ENCODE assay signal across 14 cellular contexts in the genomic region with DNA sequence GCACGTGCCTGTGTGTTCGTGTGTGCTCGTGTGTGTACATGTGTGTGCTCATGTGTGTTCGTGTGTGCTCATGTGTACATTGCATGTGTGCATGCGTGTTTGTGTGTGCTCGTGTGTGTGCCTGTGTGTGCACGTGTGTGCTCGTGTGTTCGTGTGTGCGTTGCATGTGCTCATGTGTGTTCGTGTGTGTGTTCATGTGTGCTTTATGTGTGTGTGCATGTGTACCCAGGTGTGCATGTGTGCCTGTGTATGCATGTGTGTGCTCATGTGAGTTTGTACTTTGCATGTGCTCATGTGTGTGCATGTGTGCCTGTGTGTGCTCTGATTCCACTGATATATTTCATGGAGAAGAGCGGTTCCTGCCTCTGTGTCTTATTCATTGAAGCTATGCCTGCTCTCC.
A peak's percentile ranks its signal among the peaks of the same experiment; 100 is the strongest.
DNase-seq lines count a peak whose midpoint lies in the region; ATAC-seq, FAIRE-seq and TF ChIP-seq lines count a peak whose summit lies in the region.
"Had no signal": no experiment of that assay in that cellular context is flagged by ENCODE, and none has a peak within 500 bp of the region (broad histone marks: within the 10 kb centered on the region; RNA-seq: fewer than 3 reads in every experiment).

No MANE protein-coding gene starts in this region.

- no peaks in the 10 kb centered on the region for H3K79me2 ChIP-seq in H9 (ENCODE audit: insufficient read depth, low read length)
- no peaks in the 10 kb centered on the region for H3K79me2 ChIP-seq in endothelial cell of umbilical vein (ENCODE audit: control insufficient read depth, insufficient read depth, low read length)
- H3K79me2 ChIP-seq in trophoblast cell (ENCODE audit: control insufficient read depth, insufficient read depth, low read length, poor library complexity) = no peaks in the 10 kb centered on the region

- H4K20me1 ChIP-seq in H9 (ENCODE audit: control insufficient read depth, insufficient read depth, insufficient read length) (no peaks in the 10 kb centered on the region), IMR-90 (ENCODE audit: insufficient read depth, low read length) (no peaks in the 10 kb centered on the region), endothelial cell of umbilical vein (replicated peaks; ENCODE audit: control insufficient read depth, extremely low read depth, insufficient read depth, low read length) (no peaks in the 10 kb centered on the region)
- H4K20me1 ChIP-seq: BLaER1 treated with 17β-estradiol and CSF1 and Interleukin-3, amounts not matched to agents 10 nM and 100 nM had no signal

- FAIRE-seq in endothelial cell of umbilical vein (lab: Jason Lieb, UNC) = no peak
- FAIRE-seq: G401.6, GM19239, H54 had no signal

- H3K79me1 ChIP-seq in H9 (ENCODE audit: insufficient read depth, low read depth, low read length, poor library complexity, severe bottlenecking) (no peaks in the 10 kb centered on the region), IMR-90 (ENCODE audit: low read depth in 1 of 2, low read length in 2 of 2) (no peaks in the 10 kb centered on the region), trophoblast cell (ENCODE audit: low read length) (no peaks in the 10 kb centered on the region)

- H3K4me3 ChIP-seq in IMR-90 (ENCODE audit: insufficient read depth, low read depth, low read length) = no peak overlapping the region
- H3K4me3 ChIP-seq in endothelial cell of umbilical vein (replicated peaks in 1 of 3; ENCODE audit: insufficient read depth in 1 of 3, low read depth in 1 of 3, low read length in 3 of 3) = no peak overlapping the region
- peak overlapping the region; percentile 4 for H3K4me3 ChIP-seq in trophoblast cell (ENCODE audit: low read depth, low read length)
- H3K4me3 ChIP-seq: BLaER1 treated with 17β-estradiol and CSF1 and Interleukin-3, amounts not matched to agents 10 nM and 100 nM had no signal

- no peak overlapping the region for H2BK20ac ChIP-seq in H9 (ENCODE audit: low read depth, low read length, poor library complexity, severe bottlenecking)
- H2BK20ac ChIP-seq in IMR-90 (ENCODE audit: low read depth, low read length) = no peak overlapping the region

- H3K9me3 ChIP-seq in H9 (ENCODE audit: control insufficient read depth, low read depth, low read length) = no peaks in the 10 kb centered on the region
- H3K9me3 ChIP-seq in IMR-90 (ENCODE audit: control insufficient read depth, insufficient read depth, low read length) = peaks cover 1% of the 10 kb centered on the region; the same call in 1 of the 2 replicates
- no peaks in the 10 kb centered on the region for H3K9me3 ChIP-seq in endothelial cell of umbilical vein (replicated peaks; ENCODE audit: control insufficient read depth, insufficient read depth, low read length)
- peaks cover 2% of the 10 kb centered on the region for H3K9me3 ChIP-seq in trophoblast cell (ENCODE audit: insufficient read depth, low read depth, low read length)

- in situ Hi-C loops in IMR-90 (cut with MboI; ENCODE audit: low sequenced_read_pairs) = no loop called here

- H3K27ac ChIP-seq in H9 (ENCODE audit: insufficient read length, low read depth, low read length) (no peak overlapping the region), IMR-90 (ENCODE audit: insufficient read depth, low read length) (no peak overlapping the region), endothelial cell of umbilical vein (ENCODE audit: insufficient read depth, low read depth, low read length) (no peak overlapping the region), trophoblast cell (ENCODE audit: low read depth, low read length) (no peak overlapping the region)
- H3K27ac ChIP-seq: BLaER1 treated with 17β-estradiol and CSF1 and Interleukin-3, amounts not matched to agents 10 nM and 100 nM had no signal

- H3K56ac ChIP-seq in H9 (ENCODE audit: insufficient read length, low read depth, low read length) (no peak overlapping the region), IMR-90 (ENCODE audit: extremely low read depth, insufficient read depth, low read length) (no peak overlapping the region)

- H2AFZ ChIP-seq in H9 (ENCODE audit: low read length) (no peak overlapping the region), IMR-90 (replicated peaks; ENCODE audit: low read length, poor library complexity) (no peak overlapping the region), endothelial cell of umbilical vein (ENCODE audit: low read depth, low read length) (no peak overlapping the region), trophoblast cell (ENCODE audit: insufficient read depth, low read length, poor library complexity) (no peak overlapping the region)

- intact Hi-C loops in IMR-90 (cut with micrococcal nuclease) (no loop called here), endothelial cell of umbilical vein (cut with micrococcal nuclease) (no loop called here)

- H3K36me3 ChIP-seq in IMR-90 (ENCODE audit: control insufficient read depth, insufficient read depth, low read length) (no peaks in the 10 kb centered on the region), endothelial cell of umbilical vein (ENCODE audit: control insufficient read depth in 2 of 2, extremely low read depth in 1 of 2, insufficient read depth in 2 of 2, low read length in 2 of 2) (no peaks in the 10 kb centered on the region), trophoblast cell (ENCODE audit: control insufficient read depth in 1 of 2, insufficient read depth in 2 of 2, low read length in 2 of 2) (no peaks in the 10 kb centered on the region)
- H3K36me3 ChIP-seq: BLaER1 treated with 17β-estradiol and CSF1 and Interleukin-3, amounts not matched to agents 10 nM and 100 nM had no signal

- no peaks in the 10 kb centered on the region for H3K23me2 ChIP-seq in H9 (ENCODE audit: insufficient read length, low read depth, low read length, poor library complexity, severe bottlenecking)

- no peak for TF ChIP-seq RAD21 in IMR-90 (IDR thresholded peaks at IDR 0.05; ENCODE audit: low read length)

- no peaks in the 10 kb centered on the region for H3K36me3 Mint-ChIP-seq in H9 (ENCODE audit: insufficient read depth in 1 of 3, low read depth in 3 of 3)
- H3K36me3 Mint-ChIP-seq: CD4-positive, CD25-positive, alpha-beta regulatory T cell had no signal

- no TSS peak for BruUV-seq in IMR-90 (replicated peaks; lab: Mats Ljungman, UMichigan)
- no TSS peak for BruUV-seq in endothelial cell of umbilical vein (replicated peaks; lab: Mats Ljungman, UMichigan)

- H2BK15ac ChIP-seq in H9 (ENCODE audit: low read depth, low read length) = no peak overlapping the region
- no peak overlapping the region for H2BK15ac ChIP-seq in IMR-90 (ENCODE audit: low read depth, low read length)

- H2BK120ac ChIP-seq in H9 (ENCODE audit: low read depth, low read length, poor library complexity, severe bottlenecking) = no peak overlapping the region
- H2BK120ac ChIP-seq in IMR-90 (ENCODE audit: low read depth, low read length) = no peak overlapping the region
- H2BK120ac ChIP-seq in trophoblast cell (ENCODE audit: insufficient read depth, low read length, poor library complexity) = no peak overlapping the region

- no peak overlapping the region for H3K4me2 ChIP-seq in H9 (ENCODE audit: insufficient read depth, insufficient read length, low read length)
- no peak overlapping the region for H3K4me2 ChIP-seq in IMR-90 (ENCODE audit: low read depth, low read length)
- H3K4me2 ChIP-seq in endothelial cell of umbilical vein (ENCODE audit: insufficient read depth, low read length) = no peak overlapping the region
- H3K4me2 ChIP-seq in trophoblast cell (ENCODE audit: low read length) = no peak overlapping the region
- H3K4me2 ChIP-seq: BLaER1 treated with 17β-estradiol and CSF1 and Interleukin-3, amounts not matched to agents 10 nM and 100 nM had no signal

- H3K27me3 ChIP-seq in H9 (ENCODE audit: insufficient read depth, low read length) (no peaks in the 10 kb centered on the region), IMR-90 (ENCODE audit: control insufficient read depth, insufficient read depth, low read length) (no peaks in the 10 kb centered on the region), endothelial cell of umbilical vein (ENCODE audit: control insufficient read depth in 2 of 2, insufficient read depth in 2 of 2, low read length in 2 of 2) (no peaks in the 10 kb centered on the region), trophoblast cell (ENCODE audit: insufficient read depth, low read length) (no peaks in the 10 kb centered on the region)
- H3K27me3 ChIP-seq: BLaER1 treated with 17β-estradiol and CSF1 and Interleukin-3, amounts not matched to agents 10 nM and 100 nM had no signal

- H2BK12ac ChIP-seq in H9 (ENCODE audit: insufficient read length, low read depth, low read length) (no peak overlapping the region), trophoblast cell (ENCODE audit: low read length) (no peak overlapping the region)

- H3K9me1 ChIP-seq in IMR-90 (ENCODE audit: insufficient read depth, low read length) (peaks cover 4% of the 10 kb centered on the region), endothelial cell of umbilical vein (replicated peaks; ENCODE audit: control insufficient read depth, extremely low read depth, insufficient read depth, low read length) (no peaks in the 10 kb centered on the region)

- no CpG with 5 or more reads among the region's 12 CpGs for WGBS in H9 (ENCODE audit: extremely low coverage, insufficient read length, low lambda C conversion rate)
- no CpG with 5 or more reads among the region's 12 CpGs for WGBS in IMR-90 (ENCODE audit: extremely low coverage in 2 of 2, insufficient read length in 1 of 2), 2 experiments
- no CpG with 5 or more reads among the region's 12 CpGs for WGBS in trophoblast cell (ENCODE audit: extremely low coverage, insufficient coverage, insufficient read length)

- H4K91ac ChIP-seq in H9 (ENCODE audit: insufficient read length, low read depth, low read length) (no peak overlapping the region), IMR-90 (ENCODE audit: insufficient read depth, low read depth, low read length) (no peak overlapping the region), trophoblast cell (ENCODE audit: low read depth, low read length) (no peak overlapping the region)

- no peak overlapping the region for H2BK5ac ChIP-seq in H9 (ENCODE audit: insufficient read length, low read length)
- H2BK5ac ChIP-seq in IMR-90 (ENCODE audit: low read depth, low read length, poor library complexity, severe bottlenecking) = no peak overlapping the region
- H2BK5ac ChIP-seq in trophoblast cell (ENCODE audit: low read depth, low read length, poor library complexity) = no peak overlapping the region

- H2AK9ac ChIP-seq in IMR-90 (replicated peaks; ENCODE audit: low read depth, low read length, poor library complexity) = peak overlapping the region; percentile 9

- H3K9me3 Mint-ChIP-seq in H9 = peaks cover 0 to 3% of the 10 kb centered on the region in 2 experiments; a peak in 1 of 5 replicates

- H4K12ac ChIP-seq in trophoblast cell (ENCODE audit: low read depth, low read length) = no peak overlapping the region

- H3K18ac ChIP-seq in H9 (ENCODE audit: insufficient read length, low read depth, low read length) (no peak overlapping the region), IMR-90 (ENCODE audit: low read depth, low read length) (no peak overlapping the region), trophoblast cell (ENCODE audit: low read length) (no peak overlapping the region)

- dilution Hi-C loops in IMR-90 (cut with HindIII; ENCODE audit: low sequenced_read_pairs, unreplicated experiment) = no loop called here
- dilution Hi-C loops in endothelial cell of umbilical vein (cut with MboI; ENCODE audit: extremely low pct_ligation_motif_present, low sequenced_read_pairs) = no loop called here

- POLR2A ChIA-PET in IMR-90 (lab: Charles Lee; ENCODE audit: unreplicated experiment) (no interaction called here), endothelial cell of umbilical vein (lab: Charles Lee) (no interaction called here)

- H3K23ac ChIP-seq in H9 (ENCODE audit: insufficient read length, low read depth, low read length) (no peak overlapping the region), IMR-90 (ENCODE audit: low read depth, low read length) (no peak overlapping the region), trophoblast cell (ENCODE audit: low read length) (no peak overlapping the region)

- H4K5ac ChIP-seq in H9 (ENCODE audit: insufficient read length, low read depth, low read length) (no peak overlapping the region), IMR-90 (ENCODE audit: low read depth, low read length) (no peak overlapping the region)

- no peaks in the 10 kb centered on the region for H3K4me1 ChIP-seq in H9 (ENCODE audit: insufficient read depth, low read length)
- H3K4me1 ChIP-seq in IMR-90 (ENCODE audit: control insufficient read depth, insufficient read depth, low read length) = no peaks in the 10 kb centered on the region
- H3K4me1 ChIP-seq in endothelial cell of umbilical vein (ENCODE audit: control insufficient read depth, extremely low read depth, insufficient read depth, low read length) = no peaks in the 10 kb centered on the region
- no peaks in the 10 kb centered on the region for H3K4me1 ChIP-seq in trophoblast cell (ENCODE audit: control insufficient read depth in 1 of 2, insufficient read depth in 2 of 2, low read length in 2 of 2)
- H3K4me1 ChIP-seq: BLaER1 treated with 17β-estradiol and CSF1 and Interleukin-3, amounts not matched to agents 10 nM and 100 nM had no signal

- DNase-seq in H9 (no peak), IMR-90 (no peak), endothelial cell of umbilical vein (ENCODE audit: low read depth, low spot score) (no peak), trophoblast cell (no peak), GM19240 (ENCODE audit: insufficient read length, low spot score) (no peak)
- DNase-seq: ACHN; CD4-positive, CD25-positive, alpha-beta regulatory T cell; DMS53 had no signal

- no peak for TF ChIP-seq POLR2A in IMR-90 (IDR thresholded peaks at IDR 0.05; ENCODE audit: low read depth, low read length)
- no peak for TF ChIP-seq POLR2A in endothelial cell of umbilical vein (IDR thresholded peaks at IDR 0.05; ENCODE audit: low read depth, low read length)

- H3T11ph ChIP-seq in H9 (ENCODE audit: low read length) = no peak overlapping the region

- peak overlapping the region in 2 of 3 experiments; percentile 18 to 54; a peak in 1 of 7 replicates for H3K27ac Mint-ChIP-seq in H9
- H3K27ac Mint-ChIP-seq: CD4-positive, CD25-positive, alpha-beta regulatory T cell had no signal

- peaks cover 8 to 9% of the 10 kb centered on the region in 2 experiments; a peak in 3 of 4 replicates for H3K4me1 Mint-ChIP-seq in H9
- H3K4me1 Mint-ChIP-seq: CD4-positive, CD25-positive, alpha-beta regulatory T cell had no signal

- TF ChIP-seq CTCF in H9 (conservative IDR thresholded peaks at IDR 0.05) (no peak), IMR-90 (conservative IDR thresholded peaks at IDR 0.05; ENCODE audit: low read depth, low read length) (no peak), endothelial cell of umbilical vein (IDR thresholded peaks at IDR 0.05; ENCODE audit: extremely low read depth in 1 of 2, insufficient read depth in 1 of 2, low read depth in 1 of 2, low read length in 2 of 2) (no peak)

- H3K4ac ChIP-seq in H9 (ENCODE audit: low read depth, low read length) (no peak overlapping the region), IMR-90 (ENCODE audit: low read depth, low read length) (no peak overlapping the region), trophoblast cell (ENCODE audit: low read depth, low read length) (no peak overlapping the region)

- H3K14ac ChIP-seq in H9 (ENCODE audit: insufficient read depth, low read length) = no peak overlapping the region
- H3K14ac ChIP-seq in IMR-90 (replicated peaks; ENCODE audit: low read depth, low read length) = peak overlapping the region; percentile 62; the same call in 1 of the 2 replicates
- no peak overlapping the region for H3K14ac ChIP-seq in trophoblast cell (ENCODE audit: low read length)

- H4K8ac ChIP-seq in H9 (replicated peaks; ENCODE audit: insufficient read length, low read depth, low read length) (no peak overlapping the region), IMR-90 (ENCODE audit: low read depth in 2 of 2, low read length in 2 of 2) (no peak overlapping the region), trophoblast cell (ENCODE audit: low read depth, low read length) (no peak overlapping the region)

- peaks cover 6% of the 10 kb centered on the region for H3K27me3 Mint-ChIP-seq in H9 (ENCODE audit: low read depth)
- H3K27me3 Mint-ChIP-seq: CD4-positive, CD25-positive, alpha-beta regulatory T cell had no signal

- ATAC-seq in IMR-90 (ENCODE audit: low read depth) (no peak), HG02678 (IDR thresholded peaks at IDR 0.05; ENCODE audit: unreplicated experiment) (no peak), GM21423 (IDR thresholded peaks at IDR 0.05; ENCODE audit: unreplicated experiment) (no peak)

- H3K4me3 Mint-ChIP-seq in H9 = peak overlapping the region in 1 of 2 experiments; percentile 48; a peak in 1 of 5 replicates
- H3K4me3 Mint-ChIP-seq: CD4-positive, CD25-positive, alpha-beta regulatory T cell had no signal

- CTCF ChIA-PET in IMR-90 (lab: Yijun Ruan, JAX) (no interaction called here), endothelial cell of umbilical vein (lab: Charles Lee) (no interaction called here)

- H3K9ac ChIP-seq in H9 (ENCODE audit: extremely low read depth, insufficient read length, low read length) = no peak overlapping the region
- no peak overlapping the region for H3K9ac ChIP-seq in IMR-90 (ENCODE audit: low read depth, low read length)
- H3K9ac ChIP-seq in endothelial cell of umbilical vein (replicated peaks; ENCODE audit: extremely low read depth, insufficient read depth, low read length) = no peak overlapping the region
- no peak overlapping the region for H3K9ac ChIP-seq in trophoblast cell (ENCODE audit: low read length)
- H3K9ac ChIP-seq: BLaER1 treated with 17β-estradiol and CSF1 and Interleukin-3, amounts not matched to agents 10 nM and 100 nM had no signal

- H2AK5ac ChIP-seq in H9 (ENCODE audit: insufficient read length, low read length) (no peak overlapping the region), IMR-90 (ENCODE audit: low read depth, low read length) (peak overlapping the region; percentile 59; the same call in 1 of the 2 replicates), trophoblast cell (ENCODE audit: low read length) (no peak overlapping the region)
